In the genomic region with DNA sequence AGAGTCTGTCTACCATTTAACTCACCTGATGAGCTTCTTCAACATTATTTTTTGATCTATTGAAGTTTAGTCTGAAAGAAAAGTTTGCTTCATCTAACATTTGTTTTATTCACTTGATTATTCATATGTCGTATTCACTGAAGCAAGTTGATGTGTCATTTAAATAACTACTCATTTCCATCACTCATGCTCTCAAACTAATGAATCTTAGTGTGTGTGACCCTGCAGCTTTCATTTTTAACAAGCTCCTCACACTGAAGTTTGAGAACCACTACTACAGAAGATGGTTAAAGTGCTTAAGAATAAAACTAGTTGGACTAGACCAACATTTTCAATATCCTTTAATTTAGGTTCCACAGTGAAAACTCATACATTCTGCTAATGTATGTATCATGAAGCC, we compare ENCODE assay signal across 1 cellular context.
TF ChIP-seq lines count a peak whose summit lies in the region.

No MANE protein-coding gene starts in this region.

TF ChIP-seq in GM23338, 12 proteins besides CTCF, POLR2A, EP300 and RAD21 (continued from another document):
- TF ChIP-seq, protein P1, sequence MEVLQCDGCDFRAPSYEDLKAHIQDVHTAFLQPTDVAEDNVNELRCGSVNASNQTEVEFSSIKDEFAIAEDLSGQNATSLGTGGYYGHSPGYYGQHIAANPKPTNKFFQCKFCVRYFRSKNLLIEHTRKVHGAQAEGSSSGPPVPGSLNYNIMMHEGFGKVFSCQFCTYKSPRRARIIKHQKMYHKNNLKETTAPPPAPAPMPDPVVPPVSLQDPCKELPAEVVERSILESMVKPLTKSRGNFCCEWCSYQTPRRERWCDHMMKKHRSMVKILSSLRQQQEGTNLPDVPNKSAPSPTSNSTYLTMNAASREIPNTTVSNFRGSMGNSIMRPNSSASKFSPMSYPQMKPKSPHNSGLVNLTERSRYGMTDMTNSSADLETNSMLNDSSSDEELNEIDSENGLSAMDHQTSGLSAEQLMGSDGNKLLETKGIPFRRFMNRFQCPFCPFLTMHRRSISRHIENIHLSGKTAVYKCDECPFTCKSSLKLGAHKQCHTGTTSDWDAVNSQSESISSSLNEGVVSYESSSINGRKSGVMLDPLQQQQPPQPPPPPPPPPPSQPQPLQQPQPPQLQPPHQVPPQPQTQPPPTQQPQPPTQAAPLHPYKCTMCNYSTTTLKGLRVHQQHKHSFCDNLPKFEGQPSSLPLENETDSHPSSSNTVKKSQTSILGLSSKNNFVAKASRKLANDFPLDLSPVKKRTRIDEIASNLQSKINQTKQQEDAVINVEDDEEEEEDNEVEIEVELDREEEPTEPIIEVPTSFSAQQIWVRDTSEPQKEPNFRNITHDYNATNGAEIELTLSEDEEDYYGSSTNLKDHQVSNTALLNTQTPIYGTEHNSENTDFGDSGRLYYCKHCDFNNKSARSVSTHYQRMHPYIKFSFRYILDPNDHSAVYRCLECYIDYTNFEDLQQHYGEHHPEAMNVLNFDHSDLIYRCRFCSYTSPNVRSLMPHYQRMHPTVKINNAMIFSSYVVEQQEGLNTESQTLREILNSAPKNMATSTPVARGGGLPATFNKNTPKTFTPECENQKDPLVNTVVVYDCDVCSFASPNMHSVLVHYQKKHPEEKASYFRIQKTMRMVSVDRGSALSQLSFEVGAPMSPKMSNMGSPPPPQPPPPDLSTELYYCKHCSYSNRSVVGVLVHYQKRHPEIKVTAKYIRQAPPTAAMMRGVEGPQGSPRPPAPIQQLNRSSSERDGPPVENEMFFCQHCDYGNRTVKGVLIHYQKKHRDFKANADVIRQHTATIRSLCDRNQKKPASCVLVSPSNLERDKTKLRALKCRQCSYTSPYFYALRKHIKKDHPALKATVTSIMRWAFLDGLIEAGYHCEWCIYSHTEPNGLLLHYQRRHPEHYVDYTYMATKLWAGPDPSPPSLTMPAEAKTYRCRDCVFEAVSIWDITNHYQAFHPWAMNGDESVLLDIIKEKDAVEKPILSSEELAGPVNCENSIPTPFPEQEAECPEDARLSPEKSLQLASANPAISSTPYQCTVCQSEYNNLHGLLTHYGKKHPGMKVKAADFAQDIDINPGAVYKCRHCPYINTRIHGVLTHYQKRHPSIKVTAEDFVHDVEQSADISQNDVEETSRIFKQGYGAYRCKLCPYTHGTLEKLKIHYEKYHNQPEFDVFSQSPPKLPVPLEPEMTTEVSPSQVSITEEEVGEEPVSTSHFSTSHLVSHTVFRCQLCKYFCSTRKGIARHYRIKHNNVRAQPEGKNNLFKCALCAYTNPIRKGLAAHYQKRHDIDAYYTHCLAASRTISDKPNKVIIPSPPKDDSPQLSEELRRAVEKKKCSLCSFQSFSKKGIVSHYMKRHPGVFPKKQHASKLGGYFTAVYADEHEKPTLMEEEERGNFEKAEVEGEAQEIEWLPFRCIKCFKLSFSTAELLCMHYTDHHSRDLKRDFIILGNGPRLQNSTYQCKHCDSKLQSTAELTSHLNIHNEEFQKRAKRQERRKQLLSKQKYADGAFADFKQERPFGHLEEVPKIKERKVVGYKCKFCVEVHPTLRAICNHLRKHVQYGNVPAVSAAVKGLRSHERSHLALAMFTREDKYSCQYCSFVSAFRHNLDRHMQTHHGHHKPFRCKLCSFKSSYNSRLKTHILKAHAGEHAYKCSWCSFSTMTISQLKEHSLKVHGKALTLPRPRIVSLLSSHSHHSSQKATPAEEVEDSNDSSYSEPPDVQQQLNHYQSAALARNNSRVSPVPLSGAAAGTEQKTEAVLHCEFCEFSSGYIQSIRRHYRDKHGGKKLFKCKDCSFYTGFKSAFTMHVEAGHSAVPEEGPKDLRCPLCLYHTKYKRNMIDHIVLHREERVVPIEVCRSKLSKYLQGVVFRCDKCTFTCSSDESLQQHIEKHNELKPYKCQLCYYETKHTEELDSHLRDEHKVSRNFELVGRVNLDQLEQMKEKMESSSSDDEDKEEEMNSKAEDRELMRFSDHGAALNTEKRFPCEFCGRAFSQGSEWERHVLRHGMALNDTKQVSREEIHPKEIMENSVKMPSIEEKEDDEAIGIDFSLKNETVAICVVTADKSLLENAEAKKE (CRISPR knock-in tag; IDR thresholded peaks at IDR 0.05): no peak
- TF ChIP-seq EZH2 (IDR thresholded peaks at IDR 0.05; ENCODE audit: low read depth, unreplicated experiment) (no peak), ZNF114 (CRISPR knock-in tag; IDR thresholded peaks at IDR 0.05) (no peak), EZH2phosphoT487 (IDR thresholded peaks at IDR 0.05; ENCODE audit: unreplicated experiment) (no peak)
- TF ChIP-seq, protein P2, sequence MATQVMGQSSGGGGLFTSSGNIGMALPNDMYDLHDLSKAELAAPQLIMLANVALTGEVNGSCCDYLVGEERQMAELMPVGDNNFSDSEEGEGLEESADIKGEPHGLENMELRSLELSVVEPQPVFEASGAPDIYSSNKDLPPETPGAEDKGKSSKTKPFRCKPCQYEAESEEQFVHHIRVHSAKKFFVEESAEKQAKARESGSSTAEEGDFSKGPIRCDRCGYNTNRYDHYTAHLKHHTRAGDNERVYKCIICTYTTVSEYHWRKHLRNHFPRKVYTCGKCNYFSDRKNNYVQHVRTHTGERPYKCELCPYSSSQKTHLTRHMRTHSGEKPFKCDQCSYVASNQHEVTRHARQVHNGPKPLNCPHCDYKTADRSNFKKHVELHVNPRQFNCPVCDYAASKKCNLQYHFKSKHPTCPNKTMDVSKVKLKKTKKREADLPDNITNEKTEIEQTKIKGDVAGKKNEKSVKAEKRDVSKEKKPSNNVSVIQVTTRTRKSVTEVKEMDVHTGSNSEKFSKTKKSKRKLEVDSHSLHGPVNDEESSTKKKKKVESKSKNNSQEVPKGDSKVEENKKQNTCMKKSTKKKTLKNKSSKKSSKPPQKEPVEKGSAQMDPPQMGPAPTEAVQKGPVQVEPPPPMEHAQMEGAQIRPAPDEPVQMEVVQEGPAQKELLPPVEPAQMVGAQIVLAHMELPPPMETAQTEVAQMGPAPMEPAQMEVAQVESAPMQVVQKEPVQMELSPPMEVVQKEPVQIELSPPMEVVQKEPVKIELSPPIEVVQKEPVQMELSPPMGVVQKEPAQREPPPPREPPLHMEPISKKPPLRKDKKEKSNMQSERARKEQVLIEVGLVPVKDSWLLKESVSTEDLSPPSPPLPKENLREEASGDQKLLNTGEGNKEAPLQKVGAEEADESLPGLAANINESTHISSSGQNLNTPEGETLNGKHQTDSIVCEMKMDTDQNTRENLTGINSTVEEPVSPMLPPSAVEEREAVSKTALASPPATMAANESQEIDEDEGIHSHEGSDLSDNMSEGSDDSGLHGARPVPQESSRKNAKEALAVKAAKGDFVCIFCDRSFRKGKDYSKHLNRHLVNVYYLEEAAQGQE (IDR thresholded peaks at IDR 0.05; ENCODE audit: unreplicated experiment): no peak
